In genomic region chr19:38650180-38650775, GRCh38 we compare ENCODE assay signal across 1 cellular context.
TF ChIP-seq lines count a peak whose summit lies in the region.

No MANE protein-coding gene starts in this region.

TF ChIP-seq in liver, 16 proteins besides CTCF, POLR2A, EP300 and RAD21 (continued from another document):
- TF ChIP-seq, protein P1, sequence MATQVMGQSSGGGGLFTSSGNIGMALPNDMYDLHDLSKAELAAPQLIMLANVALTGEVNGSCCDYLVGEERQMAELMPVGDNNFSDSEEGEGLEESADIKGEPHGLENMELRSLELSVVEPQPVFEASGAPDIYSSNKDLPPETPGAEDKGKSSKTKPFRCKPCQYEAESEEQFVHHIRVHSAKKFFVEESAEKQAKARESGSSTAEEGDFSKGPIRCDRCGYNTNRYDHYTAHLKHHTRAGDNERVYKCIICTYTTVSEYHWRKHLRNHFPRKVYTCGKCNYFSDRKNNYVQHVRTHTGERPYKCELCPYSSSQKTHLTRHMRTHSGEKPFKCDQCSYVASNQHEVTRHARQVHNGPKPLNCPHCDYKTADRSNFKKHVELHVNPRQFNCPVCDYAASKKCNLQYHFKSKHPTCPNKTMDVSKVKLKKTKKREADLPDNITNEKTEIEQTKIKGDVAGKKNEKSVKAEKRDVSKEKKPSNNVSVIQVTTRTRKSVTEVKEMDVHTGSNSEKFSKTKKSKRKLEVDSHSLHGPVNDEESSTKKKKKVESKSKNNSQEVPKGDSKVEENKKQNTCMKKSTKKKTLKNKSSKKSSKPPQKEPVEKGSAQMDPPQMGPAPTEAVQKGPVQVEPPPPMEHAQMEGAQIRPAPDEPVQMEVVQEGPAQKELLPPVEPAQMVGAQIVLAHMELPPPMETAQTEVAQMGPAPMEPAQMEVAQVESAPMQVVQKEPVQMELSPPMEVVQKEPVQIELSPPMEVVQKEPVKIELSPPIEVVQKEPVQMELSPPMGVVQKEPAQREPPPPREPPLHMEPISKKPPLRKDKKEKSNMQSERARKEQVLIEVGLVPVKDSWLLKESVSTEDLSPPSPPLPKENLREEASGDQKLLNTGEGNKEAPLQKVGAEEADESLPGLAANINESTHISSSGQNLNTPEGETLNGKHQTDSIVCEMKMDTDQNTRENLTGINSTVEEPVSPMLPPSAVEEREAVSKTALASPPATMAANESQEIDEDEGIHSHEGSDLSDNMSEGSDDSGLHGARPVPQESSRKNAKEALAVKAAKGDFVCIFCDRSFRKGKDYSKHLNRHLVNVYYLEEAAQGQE (IDR thresholded peaks at IDR 0.05) = no peak
- no peak for TF ChIP-seq GABPA (IDR thresholded peaks at IDR 0.05 in 1 of 2, conservative IDR thresholded peaks at IDR 0.05 in 1 of 2)
- no peak for TF ChIP-seq YY1 (IDR thresholded peaks at IDR 0.05)
- no peak for TF ChIP-seq FOXA2 (IDR thresholded peaks at IDR 0.05)
- TF ChIP-seq ZBTB33 (IDR thresholded peaks at IDR 0.05) = no peak
